Comparison of ENCODE assay signal across 10 cellular contexts in the genomic region with DNA sequence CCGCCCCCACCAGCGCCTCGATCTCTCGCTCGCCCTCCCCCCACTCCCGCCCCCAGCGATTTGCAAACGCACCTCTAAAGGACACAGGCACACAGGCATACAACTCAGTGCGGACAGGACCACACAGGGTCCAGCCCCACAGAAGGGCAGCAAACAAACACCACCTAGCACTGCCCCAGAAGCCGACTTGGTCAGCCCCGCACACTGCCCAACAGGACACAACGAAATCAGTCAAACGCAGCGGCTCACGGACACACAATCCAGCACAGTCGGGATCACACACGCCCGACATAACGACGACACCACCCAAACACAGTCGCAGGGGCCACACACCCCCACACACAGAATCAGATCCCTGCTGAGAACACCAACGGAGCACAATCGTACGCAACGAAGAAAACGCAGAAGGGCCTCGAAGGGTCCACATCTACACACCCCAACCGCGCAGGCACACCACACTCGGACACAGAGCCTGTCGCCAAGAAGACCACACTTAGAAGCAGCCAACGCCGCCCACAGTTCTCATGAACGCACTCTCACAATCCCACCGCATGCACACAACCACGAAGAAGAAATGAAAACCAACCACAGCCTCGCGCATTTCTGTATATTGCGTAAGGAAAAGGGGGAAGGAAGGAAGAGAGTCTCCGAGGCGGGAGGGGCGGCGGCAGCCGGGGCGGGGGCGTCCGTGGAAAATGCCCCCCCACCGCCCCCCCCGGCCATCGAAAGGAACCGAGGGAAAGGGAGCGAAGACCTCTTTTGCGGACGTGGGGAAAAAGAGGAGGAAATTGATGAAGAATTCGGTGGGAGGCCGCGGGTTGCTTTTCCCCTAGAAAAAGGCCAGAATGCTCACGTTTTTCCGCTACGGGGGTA. TPM values are rescaled to one million over a fixed set of nuclear protein-coding genes. Genes with fewer than 3 reads are reported as not detected.
DNase-seq lines count a peak whose midpoint lies in the region; ATAC-seq, FAIRE-seq and TF ChIP-seq lines count a peak whose summit lies in the region.
"Had no signal": no experiment of that assay in that cellular context is flagged by ENCODE, and none has a peak within 500 bp of the region (broad histone marks: within the 10 kb centered on the region; RNA-seq: fewer than 3 reads in every experiment).

No MANE protein-coding gene starts in this region.

- H4K91ac ChIP-seq in H1 (replicated peaks; ENCODE audit: insufficient read length, low read length) = peak overlapping the region; percentile 71

- FAIRE-seq in H1 (lab: Jason Lieb, UNC) (no peak), urothelium cell line (lab: Jason Lieb, UNC) (peak; percentile 72)

- peaks cover 11 to 35% (median 25%) of the 10 kb centered on the region in 4 experiments for H3K4me1 ChIP-seq in H1 (replicated peaks in 1 of 4; ENCODE audit: control insufficient read depth in 3 of 4, insufficient read depth in 4 of 4, low read length in 3 of 4)

- POLR2A ChIA-PET in H1 (lab: Charles Lee; ENCODE audit: partially characterized antibody) = interaction anchor here (0.5 kb wide), 1 partner anchor 46 kb away, joined by 3 read pairs; no protein-coding TSS in a partner anchor

- H3K79me2 ChIP-seq in H1 (ENCODE audit: control insufficient read depth in 1 of 2, insufficient read depth in 2 of 2, low read length in 2 of 2) = no peaks in the 10 kb centered on the region

- no peak overlapping the region for H3K14ac ChIP-seq in H1 (ENCODE audit: insufficient read length)

- no peak overlapping the region for H2AFZ ChIP-seq in H1 (ENCODE audit: low read length)

- peak overlapping the region; percentile 8 to 59 (median 23); a peak in 7 of 8 replicates for H3K4me3 ChIP-seq in H1 (ENCODE audit: extremely low read depth in 1 of 4, insufficient read depth in 2 of 4, low read depth in 3 of 4, low read length in 4 of 4)

- H3K9me3 Mint-ChIP-seq in T-helper 1 cell treated with Interleukin-12 subunit alpha and Interleukin-12 subunit beta and Interleukin-4 antibody, amounts not matched to agents 30 μg/mL and 1 μg/mL, for 36 hours = no peaks in the 10 kb centered on the region

- no peak overlapping the region for H3K9ac ChIP-seq in H1 (replicated peaks in 1 of 4; ENCODE audit: extremely low read depth in 1 of 4, low read depth in 3 of 4, low read length in 3 of 4)

- ATAC-seq in GM18498 (IDR thresholded peaks at IDR 0.05; ENCODE audit: unreplicated experiment) = no peak
- ATAC-seq in GM19455 (IDR thresholded peaks at IDR 0.05; ENCODE audit: unreplicated experiment) = no peak

- peak overlapping the region; percentile 80 for H4K8ac ChIP-seq in H1 (ENCODE audit: extremely low read depth, insufficient read depth, low read length)

- H2BK120ac ChIP-seq in H1 (replicated peaks; ENCODE audit: low read depth, low read length) = no peak overlapping the region

- peaks cover 87 to 98% (median 97%) of the 10 kb centered on the region in 4 experiments for H3K27me3 ChIP-seq in H1 (replicated peaks in 1 of 4; ENCODE audit: control insufficient read depth in 3 of 4, extremely low read depth in 1 of 4, insufficient read depth in 3 of 4, low read length in 3 of 4)

- peak overlapping the region; percentile 68 for H2AK5ac ChIP-seq in H1 (ENCODE audit: low read depth, low read length)

- TF ChIP-seq POLR2A in H1 (IDR thresholded peaks at IDR 0.05; ENCODE audit: control extremely low read depth in 1 of 2, low read depth in 2 of 2, low read length in 2 of 2) = no peak

- peak overlapping the region; percentile 66; the same call in 1 of the 2 replicates for H2BK20ac ChIP-seq in H1 (ENCODE audit: low read length)

- H3K27me3 Mint-ChIP-seq in T-helper 1 cell treated with Interleukin-12 subunit alpha and Interleukin-12 subunit beta and Interleukin-4 antibody, amounts not matched to agents 30 μg/mL and 1 μg/mL, for 36 hours (ENCODE audit: low read depth) = peaks cover 95% of the 10 kb centered on the region

- peak overlapping the region; percentile 88 for H3K18ac ChIP-seq in H1 (ENCODE audit: extremely low read depth, low read length)

- no peaks in the 10 kb centered on the region for H3K9me3 ChIP-seq in H1 (ENCODE audit: insufficient read depth in 2 of 2, low read depth in 1 of 2, low read length in 1 of 2)

- H3K36me3 Mint-ChIP-seq in T-helper 1 cell treated with Interleukin-12 subunit alpha and Interleukin-12 subunit beta and Interleukin-4 antibody, amounts not matched to agents 30 μg/mL and 1 μg/mL, for 36 hours (ENCODE audit: low read depth) = peaks cover 5% of the 10 kb centered on the region

- H3K4me3 Mint-ChIP-seq in T-helper 1 cell treated with Interleukin-12 subunit alpha and Interleukin-12 subunit beta and Interleukin-4 antibody, amounts not matched to agents 30 μg/mL and 1 μg/mL, for 36 hours = peak overlapping the region; percentile 81

- H4K5ac ChIP-seq in H1 (ENCODE audit: insufficient read length, low read depth, low read length) = peak overlapping the region; percentile 11

- H2BK12ac ChIP-seq in H1 (ENCODE audit: low read depth, low read length) = peak overlapping the region; percentile 97

- peak overlapping the region; percentile 33 for H3K4ac ChIP-seq in H1 (replicated peaks; ENCODE audit: insufficient read length, low read depth, low read length)

- H3K56ac ChIP-seq in H1 (replicated peaks; ENCODE audit: insufficient read length, low read depth, low read length) = no peak overlapping the region

- peaks cover 7% of the 10 kb centered on the region for H3K23me2 ChIP-seq in H1 (ENCODE audit: low read depth, low read length)

- no peaks in the 10 kb centered on the region for H3K79me1 ChIP-seq in H1 (ENCODE audit: low read depth, low read length)

- H3K27ac ChIP-seq in H1 (ENCODE audit: low read depth, low read length) = no peak overlapping the region
- H3K27ac ChIP-seq: 22Rv1 had no signal

- H3K27ac Mint-ChIP-seq in T-helper 1 cell treated with Interleukin-12 subunit alpha and Interleukin-12 subunit beta and Interleukin-4 antibody, amounts not matched to agents 30 μg/mL and 1 μg/mL, for 36 hours = peak overlapping the region; percentile 32

- no peaks in the 10 kb centered on the region for H3K36me3 ChIP-seq in H1 (ENCODE audit: control insufficient read depth in 2 of 4, insufficient read depth in 4 of 4, low read length in 3 of 4)

- H4K20me1 ChIP-seq in H1 (replicated peaks in 1 of 2; ENCODE audit: control insufficient read depth in 1 of 2, insufficient read depth in 2 of 2, low read length in 2 of 2) = peaks cover 2 to 9% of the 10 kb centered on the region in 2 experiments

- peak overlapping the region; percentile 55; the same call in 1 of the 2 replicates for H2BK15ac ChIP-seq in H1 (ENCODE audit: low read length)

- no peak for TF ChIP-seq CTCF in H1 (IDR thresholded peaks at IDR 0.05; ENCODE audit: control extremely low read depth in 1 of 3, insufficient read depth in 1 of 3, low read depth in 1 of 3, low read length in 3 of 3)

- DNase-seq in DMS53 (lab: John Stamatoyannopoulos, UW) (peak; percentile 37), DMS53 treated with DMSO at 0.1 percent for 48 hours (lab: John Stamatoyannopoulos, UW; ENCODE audit: unreplicated experiment) (no peak), H1 (ENCODE audit: low read depth in 1 of 2, low spot score in 2 of 2) (peak in 1 of 2 experiments; percentile 58), midbrain (lab: John Stamatoyannopoulos, UW) (peak; percentile 11), urothelium cell line (ENCODE audit: low spot score) (no peak)

- TF ChIP-seq EP300 in H1 (IDR thresholded peaks at IDR 0.05; ENCODE audit: borderline replicate concordance in 1 of 2, low read depth in 2 of 2, low read length in 2 of 2) = no peak

- CTCF ChIA-PET in H1 (lab: Charles Lee; ENCODE audit: partially characterized antibody) = interaction anchor here (5.9 kb wide), 1 partner anchor 38 kb away, joined by 30 read pairs; no protein-coding TSS in a partner anchor

- no peak for TF ChIP-seq RAD21 in H1 (IDR thresholded peaks at IDR 0.05 in 1 of 2, conservative IDR thresholded peaks at IDR 0.05 in 1 of 2; ENCODE audit: low read depth in 2 of 2, low read length in 2 of 2)

- peak overlapping the region; percentile 65 to 97 for H3K4me2 ChIP-seq in H1 (ENCODE audit: insufficient read depth in 1 of 2, low read depth in 2 of 2, low read length in 2 of 2)

- 0% methylated on average over 36 of the region's 60 CpGs; no CpG with 5 or more reads in 1 of the 2 experiments for WGBS in H1 (ENCODE audit: extremely low coverage in 1 of 2, insufficient coverage in 1 of 2, insufficient read length in 1 of 2, insufficient replicate concordance in 2 of 2, low coverage in 1 of 2, low lambda C conversion rate in 2 of 2, missing lambda C conversion rate in 1 of 2), 2 experiments

- H2BK5ac ChIP-seq in H1 (ENCODE audit: low read depth, low read length) = peak overlapping the region; percentile 18; the same call in 1 of the 2 replicates

- peaks cover 15% of the 10 kb centered on the region for H3K4me1 Mint-ChIP-seq in T-helper 1 cell treated with Interleukin-12 subunit alpha and Interleukin-12 subunit beta and Interleukin-4 antibody, amounts not matched to agents 30 μg/mL and 1 μg/mL, for 36 hours (ENCODE audit: low read depth)

- no peak overlapping the region for H3K23ac ChIP-seq in H1 (ENCODE audit: insufficient read length)

TF ChIP-seq in H1, 55 proteins besides CTCF, POLR2A, EP300 and RAD21 (continues in another document):
- TF ChIP-seq BACH1 (IDR thresholded peaks at IDR 0.05; ENCODE audit: low read length) (0 out of 2 replicates have a peak, but pooled peaks have one; percentile 8), CEBPB (IDR thresholded peaks at IDR 0.05; ENCODE audit: low read depth, low read length) (peak; percentile 62)

RNA-seq across cellular contexts. Expression of a gene that starts 0.5 kb away (rescaled TPM):
- 0.15 TPM in 1 of 2 replicates, not detected in the other for total RNA-seq in H1 (2021; fragmentation: NEBNext Ultra II Directional; extraction: Animal tissue kit (Norgen Biotek cat#: 25700))
- polyA plus RNA-seq in H1 (2011; rRNA removed) = 0.06 and 0.09 TPM in 2 replicates
- polyA plus RNA-seq in H1 (2011; cell fraction: cytosol; rRNA removed) = 0.12 TPM
- 0.10 TPM for polyA plus RNA-seq in H1 (2011; cell fraction: nucleus; rRNA removed)
- 0.05 to 0.11 TPM (median 0.06 TPM) in 3 of 4 replicates, not detected in the other for polyA plus RNA-seq in H1 (2012, experiment 1 of 2)
- 0.05 TPM for polyA plus RNA-seq in H1 (2012, experiment 2 of 2)
- polyA plus RNA-seq in H1 (2013, experiment 1 of 2) = not detected
- polyA plus RNA-seq in H1 (2013, experiment 2 of 2) = 0.02 TPM
- 0.10 and 0.28 TPM in 2 replicates for polyA minus RNA-seq in H1 (2011; rRNA and poly(A)+ RNA removed)
- polyA minus RNA-seq in H1 (2011; cell fraction: cytosol; rRNA and poly(A)+ RNA removed) = not detected
- not detected for polyA minus RNA-seq in H1 (2011; cell fraction: nucleus; rRNA and poly(A)+ RNA removed)
- total RNA-seq: T-helper 1 cell treated with Interleukin-12 subunit alpha and Interleukin-12 subunit beta and Interleukin-4 antibody, amounts not matched to agents 30 ng/mL and 1 ng/mL, for 36 hours had no signal

RNA-seq across cellular contexts. Expression of a gene that starts 41.7 kb away (rescaled TPM):
- not detected in 2 replicates for total RNA-seq in H1 (2021; fragmentation: NEBNext Ultra II Directional; extraction: Animal tissue kit (Norgen Biotek cat#: 25700))
- polyA plus RNA-seq in H1 (2011; rRNA removed) = 0.17 TPM in 1 of 2 replicates, not detected in the other
- not detected for polyA plus RNA-seq in H1 (2011; cell fraction: cytosol; rRNA removed)
- 0.20 TPM for polyA plus RNA-seq in H1 (2011; cell fraction: nucleus; rRNA removed)
- not detected in 4 replicates for polyA plus RNA-seq in H1 (2012, experiment 1 of 2)
- not detected for polyA plus RNA-seq in H1 (2012, experiment 2 of 2)
- not detected for polyA plus RNA-seq in H1 (2013, experiment 1 of 2)
- polyA plus RNA-seq in H1 (2013, experiment 2 of 2) = not detected
- not detected in 2 replicates for polyA minus RNA-seq in H1 (2011; rRNA and poly(A)+ RNA removed)
- not detected for polyA minus RNA-seq in H1 (2011; cell fraction: cytosol; rRNA and poly(A)+ RNA removed)
- not detected for polyA minus RNA-seq in H1 (2011; cell fraction: nucleus; rRNA and poly(A)+ RNA removed)
- total RNA-seq: T-helper 1 cell treated with Interleukin-12 subunit alpha and Interleukin-12 subunit beta and Interleukin-4 antibody, amounts not matched to agents 30 ng/mL and 1 ng/mL, for 36 hours had no signal

Comparison
In these comparisons a context has a peak if more than half of its experiments do, and no peak if none do; other contexts are left out.
1. DNase-seq: peak in DMS53 (single experiment) and midbrain (single experiment); none in DMS53 treated with DMSO at 0.1 percent for 48 hours (single experiment) and urothelium cell line (single experiment).